ENCODE assay signal across 18 cellular contexts in the genomic region with DNA sequence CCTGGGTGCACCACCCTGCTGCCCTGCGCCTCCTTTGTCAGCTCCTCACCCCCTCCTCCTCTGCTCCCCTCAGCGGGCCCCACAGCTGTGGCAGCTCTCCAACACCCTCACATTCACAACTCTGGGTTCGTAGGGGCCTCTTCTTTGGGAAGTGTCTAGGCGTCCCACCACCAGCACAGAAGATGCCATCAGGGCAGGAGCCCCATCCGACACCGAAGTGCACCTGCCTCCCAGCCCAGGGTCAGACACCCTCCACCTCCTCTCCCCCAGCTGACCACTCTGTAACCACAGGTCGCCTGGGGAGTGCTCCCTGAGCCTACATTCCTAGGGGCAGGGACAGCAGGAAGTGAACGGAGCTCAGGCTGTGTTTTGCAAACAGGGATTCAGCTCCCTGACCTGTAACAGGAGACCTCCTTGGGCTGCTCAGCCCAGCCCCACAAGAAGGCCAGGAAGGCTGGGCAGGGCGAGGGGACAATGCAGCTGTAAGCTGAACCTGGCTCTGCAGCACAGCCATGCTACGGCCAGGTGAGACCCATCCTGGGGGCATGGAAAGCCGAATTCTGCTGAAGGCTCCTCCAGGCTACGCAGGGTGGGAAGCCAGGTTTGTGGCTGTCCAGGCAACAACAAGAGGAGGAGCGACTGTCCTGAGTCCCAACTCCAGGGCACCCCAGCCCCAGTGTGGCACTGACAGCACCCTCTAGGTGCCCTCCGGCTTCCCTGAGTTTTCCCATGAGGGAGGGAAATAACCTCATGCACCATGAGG.
A peak's percentile ranks its signal among the peaks of the same experiment; 100 is the strongest.
DNase-seq lines count a peak whose midpoint lies in the region; ATAC-seq and TF ChIP-seq lines count a peak whose summit lies in the region.
"Had no signal": no experiment of that assay in that cellular context is flagged by ENCODE, and none has a peak within 500 bp of the region (broad histone marks: within the 10 kb centered on the region; RNA-seq: fewer than 3 reads in every experiment).

No MANE protein-coding gene starts in this region.

- peak; percentile 91 for ATAC-seq in GM23338
- peak; percentile 86 for ATAC-seq in WTC11
- ATAC-seq in activated CD8-positive, alpha-beta T cell treated with anti-CD3 and anti-CD28 coated beads for 36 hours = no peak
- ATAC-seq: HCT116, Panc1 had no signal

- no peak overlapping the region for H3K4me3 ChIP-seq in GM23338
- H3K4me3 ChIP-seq in spleen = no peak overlapping the region
- H3K4me3 ChIP-seq: MG63 had no signal

- DNase-seq in GM23338 (ENCODE audit: low spot score) (no peak), WTC11 (ENCODE audit: low spot score) (no peak), iPS-NIHi11 (ENCODE audit: low spot score) (peak; percentile 26), spleen (peak; percentile 79), NCI-H345 (lab: John Stamatoyannopoulos, UW) (no peak), NCI-H2107 treated with DMSO at 0.1 percent for 48 hours (lab: John Stamatoyannopoulos, UW; ENCODE audit: unreplicated experiment) (no peak)
- no peak for DNase-seq in activated T-cell treated with anti-CD3 and anti-CD28 coated beads, Interleukin-2, amount 50 U/mL, for 1 hour
- no peak for DNase-seq in activated CD8-positive, alpha-beta T cell treated with anti-CD3 and anti-CD28 coated beads for 36 hours
- DNase-seq: AML-193, Caco-2, MG63, NCI-H1105, NCI-H1694 treated with DMSO at 0.1 percent for 48 hours, NCI-H446 treated with DMSO at 0.1 percent for 48 hours, NCI-H774, SHP77 had no signal

- H2AFZ ChIP-seq in GM23338 = no peak overlapping the region

- TF ChIP-seq CTCF in GM23338 (conservative IDR thresholded peaks at IDR 0.05; ENCODE audit: low read depth in 2 of 2) (no peak), WTC11 (IDR thresholded peaks at IDR 0.05) (no peak), spleen (IDR thresholded peaks at IDR 0.05 in 8 of 11, conservative IDR thresholded peaks at IDR 0.05 in 3 of 11) (no peak)
- no peak for TF ChIP-seq CTCF in activated CD8-positive, alpha-beta T cell treated with anti-CD3 and anti-CD28 coated beads for 36 hours (IDR thresholded peaks at IDR 0.05)

- H3K79me2 ChIP-seq in GM23338 (replicated peaks; ENCODE audit: insufficient read depth) = no peaks in the 10 kb centered on the region

- no peak overlapping the region for H3K4me2 ChIP-seq in GM23338

- peaks cover 43% of the 10 kb centered on the region; the same call in 1 of the 2 replicates for H3K36me3 ChIP-seq in GM23338 (ENCODE audit: insufficient read depth)
- H3K36me3 ChIP-seq in spleen = no peaks in the 10 kb centered on the region
- H3K36me3 ChIP-seq: MG63 had no signal

- no peaks in the 10 kb centered on the region for H3K9me2 ChIP-seq in GM23338 (ENCODE audit: insufficient read depth)

- H3K36me3 Mint-ChIP-seq in GM23338 (ENCODE audit: low read depth) (no peaks in the 10 kb centered on the region; the same call in 2 of the 3 replicates), WTC11 (no peaks in the 10 kb centered on the region; the same call in 1 of the 2 replicates)
- H3K36me3 Mint-ChIP-seq in activated CD8-positive, alpha-beta T cell treated with anti-CD3 and anti-CD28 coated beads for 36 hours (ENCODE audit: low read depth) = no peaks in the 10 kb centered on the region

- H3K4me1 ChIP-seq in GM23338 (ENCODE audit: insufficient read depth) (no peaks in the 10 kb centered on the region), spleen (no peaks in the 10 kb centered on the region)
- H3K4me1 ChIP-seq: Caco-2 had no signal

- CTCF ChIA-PET in WTC11 (lab: Charles Lee) = no interaction called here
- CTCF ChIA-PET in activated CD8-positive, alpha-beta T cell treated with anti-CD3 and anti-CD28 coated beads for 36 hours (lab: Charles Lee) = no interaction called here

- H3K27ac Mint-ChIP-seq in GM23338 = no peak overlapping the region
- no peak overlapping the region for H3K27ac Mint-ChIP-seq in WTC11
- no peak overlapping the region for H3K27ac Mint-ChIP-seq in activated CD8-positive, alpha-beta T cell treated with anti-CD3 and anti-CD28 coated beads for 36 hours

- H3K9me3 Mint-ChIP-seq in GM23338 (no peaks in the 10 kb centered on the region; the same call in 1 of the 3 replicates), WTC11 (no peaks in the 10 kb centered on the region)
- no peaks in the 10 kb centered on the region for H3K9me3 Mint-ChIP-seq in activated CD8-positive, alpha-beta T cell treated with anti-CD3 and anti-CD28 coated beads for 36 hours

- no peaks in the 10 kb centered on the region for H3K27me3 Mint-ChIP-seq in GM23338 (ENCODE audit: insufficient read depth, low read depth, poor library complexity)
- no peaks in the 10 kb centered on the region for H3K27me3 Mint-ChIP-seq in WTC11 (ENCODE audit: low read depth)
- H3K27me3 Mint-ChIP-seq in activated CD8-positive, alpha-beta T cell treated with anti-CD3 and anti-CD28 coated beads for 36 hours = no peaks in the 10 kb centered on the region

- no peaks in the 10 kb centered on the region for H3K4me1 Mint-ChIP-seq in GM23338
- H3K4me1 Mint-ChIP-seq in WTC11 = no peaks in the 10 kb centered on the region
- H3K4me1 Mint-ChIP-seq in activated CD8-positive, alpha-beta T cell treated with anti-CD3 and anti-CD28 coated beads for 36 hours (ENCODE audit: low read depth) = no peaks in the 10 kb centered on the region

- intact Hi-C loops in spleen (cut with DNase I; ENCODE audit: low total_unique reads) = no loop called here
- intact Hi-C loops in activated CD8-positive, alpha-beta T cell treated with anti-CD3 and anti-CD28 coated beads for 36 hours (cut with micrococcal nuclease) = no loop called here

- TF ChIP-seq POLR2A in spleen (IDR thresholded peaks at IDR 0.05) = no peak

- H3K4me3 Mint-ChIP-seq in GM23338 = no peak overlapping the region
- H3K4me3 Mint-ChIP-seq in WTC11 = no peak overlapping the region
- no peak overlapping the region for H3K4me3 Mint-ChIP-seq in activated CD8-positive, alpha-beta T cell treated with anti-CD3 and anti-CD28 coated beads for 36 hours

- no peaks in the 10 kb centered on the region for H3F3A ChIP-seq in GM23338 (replicated peaks; ENCODE audit: low read depth)

- no peaks in the 10 kb centered on the region for H3K27me3 ChIP-seq in GM23338 (ENCODE audit: insufficient read depth)
- peaks cover 0 to 7% (median 0%) of the 10 kb centered on the region in 7 donors for H3K27me3 ChIP-seq in spleen (replicated peaks in 1 of 7)

- peaks cover 0 to 58% (median 12%) of the 10 kb centered on the region in 8 donors for H3K9me3 ChIP-seq in spleen
- H3K9me3 ChIP-seq: MG63 had no signal

- WGBS in spleen, 5 donors = 73 to 80% (median 78%) methylated on average over 13 to 14 of the region's 14 CpGs

- H4K20me1 ChIP-seq in GM23338 (replicated peaks; ENCODE audit: insufficient read depth) = no peaks in the 10 kb centered on the region

- POLR2A ChIA-PET in WTC11 (lab: Charles Lee) = no interaction called here
- POLR2A ChIA-PET in activated CD8-positive, alpha-beta T cell treated with anti-CD3 and anti-CD28 coated beads for 36 hours (lab: Charles Lee) = no interaction called here

- H3K27ac ChIP-seq in GM23338 (ENCODE audit: low read depth) (no peak overlapping the region), spleen (no peak overlapping the region)

TF ChIP-seq in GM23338, 12 proteins besides CTCF, POLR2A, EP300 and RAD21 (continues in another document):
- TF ChIP-seq CREB1 (CRISPR knock-in tag; IDR thresholded peaks at IDR 0.05; ENCODE audit: low read depth) (no peak), STAT1 (IDR thresholded peaks at IDR 0.05; ENCODE audit: unreplicated experiment) (no peak), NANOG (IDR thresholded peaks at IDR 0.05; ENCODE audit: borderline replicate concordance) (no peak), POLR2AphosphoS5 (IDR thresholded peaks at IDR 0.05; ENCODE audit: low read depth) (no peak), EZH2phosphoT487 (IDR thresholded peaks at IDR 0.05; ENCODE audit: unreplicated experiment) (no peak)
- TF ChIP-seq, protein P1, sequence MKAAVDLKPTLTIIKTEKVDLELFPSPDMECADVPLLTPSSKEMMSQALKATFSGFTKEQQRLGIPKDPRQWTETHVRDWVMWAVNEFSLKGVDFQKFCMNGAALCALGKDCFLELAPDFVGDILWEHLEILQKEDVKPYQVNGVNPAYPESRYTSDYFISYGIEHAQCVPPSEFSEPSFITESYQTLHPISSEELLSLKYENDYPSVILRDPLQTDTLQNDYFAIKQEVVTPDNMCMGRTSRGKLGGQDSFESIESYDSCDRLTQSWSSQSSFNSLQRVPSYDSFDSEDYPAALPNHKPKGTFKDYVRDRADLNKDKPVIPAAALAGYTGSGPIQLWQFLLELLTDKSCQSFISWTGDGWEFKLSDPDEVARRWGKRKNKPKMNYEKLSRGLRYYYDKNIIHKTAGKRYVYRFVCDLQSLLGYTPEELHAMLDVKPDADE (IDR thresholded peaks at IDR 0.05) = no peak

TF ChIP-seq in WTC11, 78 proteins besides CTCF, POLR2A, EP300 and RAD21 (continues in another document):
- TF ChIP-seq CREM (CRISPR knock-in tag; IDR thresholded peaks at IDR 0.05) (no peak), EMX1 (CRISPR knock-in tag; IDR thresholded peaks at IDR 0.05) (no peak), ZNF416 (CRISPR knock-in tag; IDR thresholded peaks at IDR 0.05) (no peak), GTF2I (CRISPR knock-in tag; conservative IDR thresholded peaks at IDR 0.05) (no peak)
- TF ChIP-seq, protein P2, sequence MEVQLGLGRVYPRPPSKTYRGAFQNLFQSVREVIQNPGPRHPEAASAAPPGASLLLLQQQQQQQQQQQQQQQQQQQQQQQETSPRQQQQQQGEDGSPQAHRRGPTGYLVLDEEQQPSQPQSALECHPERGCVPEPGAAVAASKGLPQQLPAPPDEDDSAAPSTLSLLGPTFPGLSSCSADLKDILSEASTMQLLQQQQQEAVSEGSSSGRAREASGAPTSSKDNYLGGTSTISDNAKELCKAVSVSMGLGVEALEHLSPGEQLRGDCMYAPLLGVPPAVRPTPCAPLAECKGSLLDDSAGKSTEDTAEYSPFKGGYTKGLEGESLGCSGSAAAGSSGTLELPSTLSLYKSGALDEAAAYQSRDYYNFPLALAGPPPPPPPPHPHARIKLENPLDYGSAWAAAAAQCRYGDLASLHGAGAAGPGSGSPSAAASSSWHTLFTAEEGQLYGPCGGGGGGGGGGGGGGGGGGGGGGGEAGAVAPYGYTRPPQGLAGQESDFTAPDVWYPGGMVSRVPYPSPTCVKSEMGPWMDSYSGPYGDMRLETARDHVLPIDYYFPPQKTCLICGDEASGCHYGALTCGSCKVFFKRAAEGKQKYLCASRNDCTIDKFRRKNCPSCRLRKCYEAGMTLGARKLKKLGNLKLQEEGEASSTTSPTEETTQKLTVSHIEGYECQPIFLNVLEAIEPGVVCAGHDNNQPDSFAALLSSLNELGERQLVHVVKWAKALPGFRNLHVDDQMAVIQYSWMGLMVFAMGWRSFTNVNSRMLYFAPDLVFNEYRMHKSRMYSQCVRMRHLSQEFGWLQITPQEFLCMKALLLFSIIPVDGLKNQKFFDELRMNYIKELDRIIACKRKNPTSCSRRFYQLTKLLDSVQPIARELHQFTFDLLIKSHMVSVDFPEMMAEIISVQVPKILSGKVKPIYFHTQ (CRISPR knock-in tag; IDR thresholded peaks at IDR 0.05) = no peak

Comparison
In these comparisons a context has a peak if more than half of its experiments do, and no peak if none do; other contexts are left out.
1. DNase-seq: peak in iPS-NIHi11 (single experiment) and spleen (single experiment); none in GM23338 (single experiment), WTC11 (single experiment), activated T-cell treated with anti-CD3 and anti-CD28 coated beads, Interleukin-2, amount 50 U/mL, for 1 hour (single experiment), activated CD8-positive, alpha-beta T cell treated with anti-CD3 and anti-CD28 coated beads for 36 hours (single experiment), NCI-H345 (single experiment) and NCI-H2107 treated with DMSO at 0.1 percent for 48 hours (single experiment).